Comparison of ENCODE assay signal across 8 cellular contexts in the genomic region with DNA sequence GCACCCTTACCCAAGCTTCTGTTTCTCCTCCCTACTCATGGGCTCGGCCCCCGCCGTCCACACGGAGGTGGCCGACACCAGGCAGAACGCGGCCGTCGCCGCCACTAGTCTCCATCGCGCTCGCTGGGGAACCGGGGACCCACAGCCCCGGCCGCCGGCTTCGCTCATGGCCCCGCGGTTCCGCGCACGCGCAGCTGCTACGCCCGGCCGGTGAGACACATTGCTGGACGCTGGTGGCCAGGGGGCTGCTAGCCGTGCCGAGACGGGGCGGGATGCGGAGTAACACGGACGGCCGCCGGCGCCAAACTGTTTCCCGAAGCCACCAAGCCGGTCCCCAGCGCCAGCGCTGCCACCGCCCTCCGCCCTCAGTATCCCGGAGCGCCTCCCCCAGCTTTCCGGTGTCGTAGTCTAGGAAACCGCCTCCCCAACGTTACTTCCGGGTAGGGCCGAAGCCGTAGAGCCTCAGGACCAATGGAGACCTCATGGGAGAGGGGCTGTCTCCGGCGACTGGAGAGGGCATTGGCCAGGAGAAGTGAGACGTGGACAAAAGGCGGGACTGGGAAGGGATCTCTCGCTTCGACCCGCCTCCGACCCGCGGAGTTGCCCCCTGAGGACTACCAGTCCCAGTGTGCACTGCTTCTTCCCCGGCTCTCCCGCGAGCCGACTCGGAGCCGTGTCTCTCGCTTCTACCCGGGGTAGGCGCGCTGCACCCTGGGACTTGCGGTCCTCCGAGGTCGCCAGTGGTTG. TPM values are rescaled to one million over a fixed set of nuclear protein-coding genes. Genes with fewer than 3 reads are reported as not detected.
DNase-seq lines count a peak whose midpoint lies in the region; ATAC-seq and TF ChIP-seq lines count a peak whose summit lies in the region.

A gene with protein sequence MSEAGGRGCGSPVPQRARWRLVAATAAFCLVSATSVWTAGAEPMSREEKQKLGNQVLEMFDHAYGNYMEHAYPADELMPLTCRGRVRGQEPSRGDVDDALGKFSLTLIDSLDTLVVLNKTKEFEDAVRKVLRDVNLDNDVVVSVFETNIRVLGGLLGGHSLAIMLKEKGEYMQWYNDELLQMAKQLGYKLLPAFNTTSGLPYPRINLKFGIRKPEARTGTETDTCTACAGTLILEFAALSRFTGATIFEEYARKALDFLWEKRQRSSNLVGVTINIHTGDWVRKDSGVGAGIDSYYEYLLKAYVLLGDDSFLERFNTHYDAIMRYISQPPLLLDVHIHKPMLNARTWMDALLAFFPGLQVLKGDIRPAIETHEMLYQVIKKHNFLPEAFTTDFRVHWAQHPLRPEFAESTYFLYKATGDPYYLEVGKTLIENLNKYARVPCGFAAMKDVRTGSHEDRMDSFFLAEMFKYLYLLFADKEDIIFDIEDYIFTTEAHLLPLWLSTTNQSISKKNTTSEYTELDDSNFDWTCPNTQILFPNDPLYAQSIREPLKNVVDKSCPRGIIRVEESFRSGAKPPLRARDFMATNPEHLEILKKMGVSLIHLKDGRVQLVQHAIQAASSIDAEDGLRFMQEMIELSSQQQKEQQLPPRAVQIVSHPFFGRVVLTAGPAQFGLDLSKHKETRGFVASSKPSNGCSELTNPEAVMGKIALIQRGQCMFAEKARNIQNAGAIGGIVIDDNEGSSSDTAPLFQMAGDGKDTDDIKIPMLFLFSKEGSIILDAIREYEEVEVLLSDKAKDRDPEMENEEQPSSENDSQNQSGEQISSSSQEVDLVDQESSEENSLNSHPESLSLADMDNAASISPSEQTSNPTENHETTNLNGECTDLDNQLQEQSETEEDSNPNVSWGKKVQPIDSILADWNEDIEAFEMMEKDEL (minus strand): TSS at position 380 of the 747 bp plus-strand sequence. CDS start 212 bp downstream, at position 168.

- peaks cover 15% of the 10 kb centered on the region for H3K36me3 Mint-ChIP-seq in dendritic cell treated with granulocyte-macrophage colony-stimulating factor and Interleukin-4, amounts not matched to agents 40 ng/mL and 50 ng/mL, for 4 days (ENCODE audit: low read depth)

- H3K4me1 Mint-ChIP-seq in dendritic cell treated with granulocyte-macrophage colony-stimulating factor and Interleukin-4, amounts not matched to agents 40 ng/mL and 50 ng/mL, for 4 days (ENCODE audit: low read depth), result peaks cover 22% of the 10 kb centered on the region

- TF ChIP-seq CTCF in C4-2B (conservative IDR thresholded peaks at IDR 0.05), result no peak; the same call in 1 of the 2 replicates

- peak within 1 kb of the TSS; percentile 96 for H3K4me3 Mint-ChIP-seq in dendritic cell treated with granulocyte-macrophage colony-stimulating factor and Interleukin-4, amounts not matched to agents 40 ng/mL and 50 ng/mL, for 4 days

- H3K9me3 Mint-ChIP-seq in dendritic cell treated with granulocyte-macrophage colony-stimulating factor and Interleukin-4, amounts not matched to agents 40 ng/mL and 50 ng/mL, for 4 days, result no peaks in the 10 kb centered on the region

- peaks cover 2% of the 10 kb centered on the region for H3K27me3 Mint-ChIP-seq in dendritic cell treated with granulocyte-macrophage colony-stimulating factor and Interleukin-4, amounts not matched to agents 40 ng/mL and 50 ng/mL, for 4 days

- peak within 1 kb of the TSS; percentile 95 for H3K27ac Mint-ChIP-seq in dendritic cell treated with granulocyte-macrophage colony-stimulating factor and Interleukin-4, amounts not matched to agents 40 ng/mL and 50 ng/mL, for 4 days

- peak within 1 kb of the TSS; percentile 90 for H3K27ac ChIP-seq in C4-2B

- ATAC-seq in GM19395 (IDR thresholded peaks at IDR 0.05; ENCODE audit: unreplicated experiment) (peak; percentile 93), HG03565 (IDR thresholded peaks at IDR 0.05; ENCODE audit: unreplicated experiment) (peak; percentile 92), left lobe of liver (peak; percentile 92)

- DNase-seq in NCI-H774 (lab: John Stamatoyannopoulos, UW), result peak; percentile 99
- DNase-seq in activated CD4-positive, alpha-beta T cell treated with anti-CD3 and anti-CD28 coated beads, Interleukin-2, amount 50 U/mL, for 4 hours, result peak; percentile 96 to 98
- DNase-seq in left lobe of liver (ENCODE audit: low spot score), result peak; percentile 99
- DNase-seq in stimulated activated CD4-positive, alpha-beta T cell treated with anti-CD3 and anti-CD28 coated beads, Interleukin-2, amount 100 ng/mL, for 4 hours (ENCODE audit: low read depth), result peak; percentile 98

- intact Hi-C loops in dendritic cell treated with granulocyte-macrophage colony-stimulating factor and Interleukin-4, amounts not matched to agents 40 ng/mL and 50 ng/mL, for 4 days (cut with micrococcal nuclease), result loop anchor here (2.0 kb wide), 1 partner anchor 402 kb away; the partner anchor contains the start of genes SWT1 and TRMT1L

RNA-seq across cellular contexts. Expression of the gene that starts here (rescaled TPM):
- 27.0 TPM for total RNA-seq in left lobe of liver

Comparison
In these comparisons a context has a peak if more than half of its experiments do, and no peak if none do; other contexts are left out.
1. Peak in every context shown above with its lines: DNase-seq, ATAC-seq and H3K27ac ChIP-seq.